Comparison of ENCODE assay signal across 20 cellular contexts in the genomic region with DNA sequence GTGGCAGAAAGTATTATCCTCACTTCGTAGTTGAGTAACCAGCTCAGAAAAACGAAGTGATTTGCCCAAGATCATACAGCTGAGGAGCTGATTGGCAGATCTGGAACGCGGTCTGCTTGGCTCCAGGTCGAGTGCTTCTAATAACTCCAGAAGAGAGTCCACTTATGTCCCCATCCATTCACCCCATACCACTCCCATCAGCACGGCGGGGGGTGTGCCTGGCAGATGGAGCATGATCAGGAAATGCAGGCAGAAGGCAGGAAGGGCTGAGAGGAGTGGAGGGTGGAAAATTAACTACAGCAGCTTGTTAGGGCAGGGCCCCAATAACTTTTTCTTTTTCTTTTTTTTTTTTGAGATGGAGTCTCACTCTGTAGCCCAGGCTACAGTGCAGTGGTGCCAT. TPM values are rescaled to one million over a fixed set of nuclear protein-coding genes. Genes with fewer than 3 reads are reported as not detected.
DNase-seq lines count a peak whose midpoint lies in the region; ATAC-seq and TF ChIP-seq lines count a peak whose summit lies in the region.
"Had no signal": no experiment of that assay in that cellular context is flagged by ENCODE, and none has a peak within 500 bp of the region (broad histone marks: within the 10 kb centered on the region; RNA-seq: fewer than 3 reads in every experiment).

No MANE protein-coding gene starts in this region.

- H3K56ac ChIP-seq in H9 (ENCODE audit: insufficient read length, low read depth, low read length): no peak overlapping the region

- no peaks in the 10 kb centered on the region for H3K9me3 Mint-ChIP-seq in H9
- H3K9me3 Mint-ChIP-seq: activated T-helper 17 cell treated with anti-CD3 and anti-CD28 coated beads, Interleukin-2, amount 50 U/mL, for 72 hours; HFFc6; stimulated activated memory B cell treated with anti-CD40 and anti-IgM and Interleukin-4, amounts not matched to agents 10 μg/mL and 1 μg/mL and 100 μg/mL, for 72 hours had no signal

- H2BK20ac ChIP-seq in H9 (ENCODE audit: low read depth, low read length, poor library complexity, severe bottlenecking): no peak overlapping the region

- DNase-seq in H9 (no peak), NCI-H187 (lab: John Stamatoyannopoulos, UW) (peak; percentile 75 to 86), NCI-H774 (lab: John Stamatoyannopoulos, UW) (peak; percentile 56), mucosa of descending colon (peak in 2 of 3 donors; percentile 40 to 44), A172 (ENCODE audit: low spot score) (no peak), dorsolateral prefrontal cortex (no peak), CD1c-positive myeloid dendritic cell (ENCODE audit: extremely low spot score) (no peak), GM03348 (ENCODE audit: low spot score) (no peak)
- DNase-seq: amniotic stem cell; central memory CD4-positive, alpha-beta T cell; effector CD8-positive, alpha-beta T cell; HFFc6; transverse colon had no signal

- peak; percentile 79 for ATAC-seq in mucosa of descending colon
- ATAC-seq: activated CD4-positive, CD25-positive, alpha-beta regulatory T cell treated with anti-CD3 and anti-CD28 coated beads, Interleukin-2, amount 50 U/mL, for 24 hours; activated T-helper 17 cell treated with anti-CD3 and anti-CD28 coated beads, Interleukin-2, amount 50 U/mL, for 72 hours; stimulated activated memory B cell treated with anti-CD40 and anti-IgM and Interleukin-4, amounts not matched to agents 10 μg/mL and 1 μg/mL and 100 μg/mL, for 72 hours had no signal

- H3K79me2 ChIP-seq in H9 (ENCODE audit: insufficient read depth, low read length): no peaks in the 10 kb centered on the region

- no peak overlapping the region for H2BK120ac ChIP-seq in H9 (ENCODE audit: low read depth, low read length, poor library complexity, severe bottlenecking)

- H3K27ac Mint-ChIP-seq in H9: peak overlapping the region in 2 of 3 experiments; percentile 85 to 96; a peak in 4 of 7 replicates
- H3K27ac Mint-ChIP-seq: activated T-helper 17 cell treated with anti-CD3 and anti-CD28 coated beads, Interleukin-2, amount 50 U/mL, for 72 hours; HFFc6; stimulated activated memory B cell treated with anti-CD40 and anti-IgM and Interleukin-4, amounts not matched to agents 10 μg/mL and 1 μg/mL and 100 μg/mL, for 72 hours had no signal

- no peak overlapping the region for H4K5ac ChIP-seq in H9 (ENCODE audit: insufficient read length, low read depth, low read length)

- H4K91ac ChIP-seq in H9 (ENCODE audit: insufficient read length, low read depth, low read length): no peak overlapping the region

- H3K9ac ChIP-seq in H9 (ENCODE audit: extremely low read depth, insufficient read length, low read length): no peak overlapping the region
- H3K9ac ChIP-seq: BLaER1 had no signal

- H2AFZ ChIP-seq in H9 (ENCODE audit: low read length): no peak overlapping the region

- TF ChIP-seq CTCF in H9 (conservative IDR thresholded peaks at IDR 0.05) (no peak), mucosa of descending colon (IDR thresholded peaks at IDR 0.05) (no peak), dorsolateral prefrontal cortex (IDR thresholded peaks at IDR 0.05 in 54 of 56, conservative IDR thresholded peaks at IDR 0.05 in 2 of 56; ENCODE audit: low read depth in 1 of 56, partially characterized antibody in 56 of 56) (no peak)

- no peak overlapping the region for H2BK12ac ChIP-seq in H9 (ENCODE audit: insufficient read length, low read depth, low read length)

- H3K4me2 ChIP-seq in H9 (ENCODE audit: insufficient read depth, insufficient read length, low read length): no peak overlapping the region
- H3K4me2 ChIP-seq: BLaER1 had no signal

- H3K4me1 Mint-ChIP-seq in H9: peaks cover 2 to 3% of the 10 kb centered on the region in 2 experiments
- H3K4me1 Mint-ChIP-seq: activated T-helper 17 cell treated with anti-CD3 and anti-CD28 coated beads, Interleukin-2, amount 50 U/mL, for 72 hours; stimulated activated memory B cell treated with anti-CD40 and anti-IgM and Interleukin-4, amounts not matched to agents 10 μg/mL and 1 μg/mL and 100 μg/mL, for 72 hours had no signal

- H3K14ac ChIP-seq in H9 (ENCODE audit: insufficient read depth, low read length): no peak overlapping the region

- no peaks in the 10 kb centered on the region for H3K9me3 ChIP-seq in H9 (ENCODE audit: control insufficient read depth, low read depth, low read length)
- H3K9me3 ChIP-seq in mucosa of descending colon: no peaks in the 10 kb centered on the region
- H3K9me3 ChIP-seq: BLaER1, transverse colon had no signal

- no peaks in the 10 kb centered on the region for H4K20me1 ChIP-seq in H9 (ENCODE audit: control insufficient read depth, insufficient read depth, insufficient read length)

- H3K4me1 ChIP-seq in H9 (ENCODE audit: insufficient read depth, low read length) (no peaks in the 10 kb centered on the region), mucosa of descending colon (ENCODE audit: low read depth) (no peaks in the 10 kb centered on the region)
- H3K4me1 ChIP-seq: BLaER1, transverse colon had no signal

- H3K27ac ChIP-seq in H9 (ENCODE audit: insufficient read length, low read depth, low read length): no peak overlapping the region
- no peak overlapping the region for H3K27ac ChIP-seq in dorsolateral prefrontal cortex
- H3K27ac ChIP-seq: BLaER1, transverse colon had no signal

- no peak overlapping the region for H2AK5ac ChIP-seq in H9 (ENCODE audit: insufficient read length, low read length)

- H4K8ac ChIP-seq in H9 (replicated peaks; ENCODE audit: insufficient read length, low read depth, low read length): no peak overlapping the region

- H3K23me2 ChIP-seq in H9 (ENCODE audit: insufficient read length, low read depth, low read length, poor library complexity, severe bottlenecking): no peaks in the 10 kb centered on the region

- H2BK5ac ChIP-seq in H9 (ENCODE audit: insufficient read length, low read length): no peak overlapping the region

- H3K27me3 ChIP-seq in H9 (ENCODE audit: insufficient read depth, low read length): no peaks in the 10 kb centered on the region
- H3K27me3 ChIP-seq in dorsolateral prefrontal cortex: no peaks in the 10 kb centered on the region
- H3K27me3 ChIP-seq: BLaER1, transverse colon had no signal

- no peak overlapping the region for H3K4me3 Mint-ChIP-seq in H9
- H3K4me3 Mint-ChIP-seq: activated T-helper 17 cell treated with anti-CD3 and anti-CD28 coated beads, Interleukin-2, amount 50 U/mL, for 72 hours; HFFc6; stimulated activated memory B cell treated with anti-CD40 and anti-IgM and Interleukin-4, amounts not matched to agents 10 μg/mL and 1 μg/mL and 100 μg/mL, for 72 hours had no signal

- no peaks in the 10 kb centered on the region for H3K36me3 Mint-ChIP-seq in H9 (ENCODE audit: insufficient read depth in 1 of 3, low read depth in 3 of 3)

- no peaks in the 10 kb centered on the region for H3K79me1 ChIP-seq in H9 (ENCODE audit: insufficient read depth, low read depth, low read length, poor library complexity, severe bottlenecking)

- intact Hi-C loops in mucosa of descending colon (cut with DNase I, micrococcal nuclease): no loop called here
- intact Hi-C loops in dorsolateral prefrontal cortex (cut with DNase I): no loop called here

- no peak overlapping the region for H3K18ac ChIP-seq in H9 (ENCODE audit: insufficient read length, low read depth, low read length)

- WGBS in H9 (ENCODE audit: extremely low coverage, insufficient read length, low lambda C conversion rate): no CpG with 5 or more reads among the region's 7 CpGs

- H3T11ph ChIP-seq in H9 (ENCODE audit: low read length): no peak overlapping the region

- no peaks in the 10 kb centered on the region for H3K36me3 ChIP-seq in mucosa of descending colon (ENCODE audit: low read depth)
- H3K36me3 ChIP-seq: BLaER1, transverse colon had no signal

- no peak overlapping the region for H3K23ac ChIP-seq in H9 (ENCODE audit: insufficient read length, low read depth, low read length)

- H3K4me3 ChIP-seq in mucosa of descending colon (no peak overlapping the region), dorsolateral prefrontal cortex (no peak overlapping the region)
- H3K4me3 ChIP-seq: BLaER1, transverse colon had no signal

- H2BK15ac ChIP-seq in H9 (ENCODE audit: low read depth, low read length): no peak overlapping the region

- no peak overlapping the region for H3K4ac ChIP-seq in H9 (ENCODE audit: low read depth, low read length)

- H3K27me3 Mint-ChIP-seq in H9 (ENCODE audit: low read depth): no peaks in the 10 kb centered on the region
- H3K27me3 Mint-ChIP-seq: activated T-helper 17 cell treated with anti-CD3 and anti-CD28 coated beads, Interleukin-2, amount 50 U/mL, for 72 hours; stimulated activated memory B cell treated with anti-CD40 and anti-IgM and Interleukin-4, amounts not matched to agents 10 μg/mL and 1 μg/mL and 100 μg/mL, for 72 hours had no signal

RNA-seq across cellular contexts. Expression of gene FITM2, which starts 15.0 kb away (rescaled TPM):
- total RNA-seq in H9 (2021) (1.7 TPM in 2 replicates), mucosa of descending colon (10 to 100 TPM; 10.9 to 12.6 (median 10.9) TPM), dorsolateral prefrontal cortex (10 to 100 TPM; 10.8 to 20.4 (median 16.2) TPM)
- 11.8 and 12.9 TPM in 2 replicates for total RNA-seq in A172 (2014; rRNA removed; shearing (Covaris generic))

RNA-seq across cellular contexts. Expression of gene R3HDML, which starts 40.8 kb away (rescaled TPM):
- total RNA-seq in H9 (2021) (not detected in 2 replicates), mucosa of descending colon (not detected), dorsolateral prefrontal cortex (not detected)
- not detected in 2 replicates for total RNA-seq in A172 (2014; rRNA removed; shearing (Covaris generic))
- total RNA-seq: activated T-helper 17 cell treated with anti-CD3 and anti-CD28 coated beads, Interleukin-2, amount 50 U/mL, for 72 hours; HFFc6; mesenteric fat pad; pulmonary artery endothelial cell; T-helper 2 cell treated with Interferon-gamma antibody and Interleukin-4, amounts not matched to agents 100 ng/mL and 5 ng/mL, for 36 hours; transverse colon had no signal

RNA-seq across cellular contexts. Expression of gene GDAP1L1, which starts 48.9 kb away (rescaled TPM):
- total RNA-seq in H9 (2021) (5.9 and 6.8 TPM in 2 replicates), mucosa of descending colon (under 1 TPM in 1 of 3 donors, not detected in 2; 0.25 TPM), dorsolateral prefrontal cortex (10 to 100 TPM; 14.4 to 65.5 (median 45.4) TPM)
- total RNA-seq in A172 (2014; rRNA removed; shearing (Covaris generic)): 0.19 TPM in 1 of 2 replicates, not detected in the other
- total RNA-seq: activated T-helper 17 cell treated with anti-CD3 and anti-CD28 coated beads, Interleukin-2, amount 50 U/mL, for 72 hours; HFFc6; mesenteric fat pad; pulmonary artery endothelial cell; T-helper 2 cell treated with Interferon-gamma antibody and Interleukin-4, amounts not matched to agents 100 ng/mL and 5 ng/mL, for 36 hours; transverse colon had no signal

RNA-seq across cellular contexts. Expression of gene HNF4A, which starts 59.5 kb away (rescaled TPM):
- total RNA-seq in H9 (2021) (0.04 TPM in 1 of 2 replicates, not detected in the other), mucosa of descending colon (100 to 1,000 TPM; 125 to 332 (median 237) TPM), dorsolateral prefrontal cortex (1 to 10 TPM in 28 of 120 experiments, under 1 TPM in 91, not detected in 1; 0.14 to 2.0 (median 0.71) TPM)
- not detected in 2 replicates for total RNA-seq in A172 (2014; rRNA removed; shearing (Covaris generic))
- total RNA-seq: activated T-helper 17 cell treated with anti-CD3 and anti-CD28 coated beads, Interleukin-2, amount 50 U/mL, for 72 hours; HFFc6; pulmonary artery endothelial cell; T-helper 2 cell treated with Interferon-gamma antibody and Interleukin-4, amounts not matched to agents 100 ng/mL and 5 ng/mL, for 36 hours had no signal

Comparison
In these comparisons a context has a peak if more than half of its experiments do, and no peak if none do; other contexts are left out.
1. DNase-seq: peak in NCI-H187 (2 of 2), NCI-H774 (single experiment) and mucosa of descending colon (2 of 3); none in H9 (single experiment), A172 (single experiment), dorsolateral prefrontal cortex (0 of 10), CD1c-positive myeloid dendritic cell (single experiment) and GM03348 (single experiment).